In the genomic region with DNA sequence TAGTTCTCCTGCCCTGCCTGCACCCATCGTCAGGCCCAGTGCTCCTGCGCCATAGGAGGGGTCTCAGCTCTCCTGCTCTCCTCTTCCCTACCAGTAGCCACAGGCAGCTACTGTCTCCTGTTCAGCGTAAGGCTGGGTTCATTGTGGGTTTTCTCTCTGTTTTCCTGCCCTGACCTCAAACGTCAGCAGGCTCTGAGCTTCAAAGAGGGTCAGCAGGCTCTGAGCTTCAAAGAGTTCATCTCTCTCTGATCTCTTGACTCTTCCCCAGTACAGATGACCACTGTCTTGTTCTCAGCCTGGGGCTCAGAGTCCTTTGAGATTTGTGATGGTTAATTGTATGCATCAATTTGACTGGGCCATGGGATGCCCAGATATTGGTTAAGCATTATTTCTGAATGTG, we compare ENCODE assay signal across 25 cellular contexts. TPM values are rescaled to one million over a fixed set of nuclear protein-coding genes. Genes with fewer than 3 reads are reported as not detected.
"Had no signal": no experiment of that assay in that cellular context is flagged by ENCODE, and none has a peak within 500 bp of the region (broad histone marks: within the 10 kb centered on the region; RNA-seq: fewer than 3 reads in every experiment).

No MANE protein-coding gene starts in this region.

- H3K4me1 ChIP-seq: colonic mucosa, gastrocnemius medialis, heart right ventricle, sigmoid colon had no signal

- FAIRE-seq: endometrium, islet of Langerhans had no signal

- H3K9me3 Mint-ChIP-seq: nephron progenitor cell had no signal

- DNase-seq: colonic mucosa; effector memory CD4-positive, alpha-beta T cell; gastrocnemius medialis; heart right ventricle; hypothalamus; kidney glomerular epithelial cell; naive thymus-derived CD4-positive, alpha-beta T cell; nephron progenitor cell; posterior cingulate gyrus; sigmoid colon; stimulated activated CD4-positive, alpha-beta T cell treated with anti-CD3 and anti-CD28 coated beads, Interleukin-2, amount 100 ng/mL, for 24 hours; stimulated activated CD4-positive, alpha-beta T cell treated with anti-CD3 and anti-CD28 coated beads, Interleukin-4, amount 100 ng/mL, for 4 hours; stimulated activated naive CD4-positive, alpha-beta T cell treated with Interleukin-2 at 50 U/mL for 16 hours; trophoblast cell had no signal

- H3K36me3 ChIP-seq: colonic mucosa, gastrocnemius medialis, heart right ventricle, sigmoid colon had no signal

- H3K27me3 ChIP-seq: colonic mucosa, gastrocnemius medialis, sigmoid colon had no signal

- H3K9me3 ChIP-seq: colonic mucosa, gastrocnemius medialis, heart right ventricle, sigmoid colon had no signal

- H3K4me3 ChIP-seq: colonic mucosa, gastrocnemius medialis, heart right ventricle, sigmoid colon, skin epidermis had no signal

- H3K27ac ChIP-seq: colonic mucosa, gastrocnemius medialis, heart right ventricle, sigmoid colon, skin epidermis had no signal

- H3K27ac Mint-ChIP-seq: naive thymus-derived CD4-positive, alpha-beta T cell; nephron progenitor cell had no signal

- ATAC-seq: esophagus mucosa; gastrocnemius medialis; heart right ventricle; naive thymus-derived CD4-positive, alpha-beta T cell had no signal

- H3K4me3 Mint-ChIP-seq: naive thymus-derived CD4-positive, alpha-beta T cell; nephron progenitor cell had no signal

RNA-seq across cellular contexts. Expression of a gene that starts 4.6 kb away (rescaled TPM):
- total RNA-seq: esophagus mucosa; fibroblast of lung; heart right ventricle; lung microvascular endothelial cell; mesenteric fat pad; mononuclear cell; naive thymus-derived CD4-positive, alpha-beta T cell; osteocyte; pulmonary artery endothelial cell; sigmoid colon; urinary bladder had no signal
- polyA plus RNA-seq: fibroblast of lung; heart right ventricle; naive thymus-derived CD4-positive, alpha-beta T cell; sigmoid colon had no signal
